In the genomic region with DNA sequence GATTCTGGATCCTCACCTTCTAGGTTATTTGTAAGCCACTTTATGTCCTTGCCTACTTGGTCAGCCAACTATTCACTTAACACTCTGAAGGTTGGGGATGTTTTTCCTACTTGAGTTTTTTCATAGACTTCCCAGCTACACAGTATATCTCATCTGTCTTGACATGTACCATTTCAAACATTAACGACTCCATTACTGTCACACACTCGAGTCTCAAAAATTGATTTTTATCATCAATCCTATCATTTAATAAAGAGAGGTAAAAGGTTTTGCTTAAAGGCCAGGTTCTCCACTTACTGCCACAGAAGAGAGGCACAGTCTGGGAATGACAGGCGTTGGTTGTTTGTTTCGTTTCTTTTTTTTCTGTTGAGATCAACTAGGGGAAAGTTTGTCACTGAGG, we compare ENCODE assay signal across 34 cellular contexts. TPM values are rescaled to one million over a fixed set of nuclear protein-coding genes. Genes with fewer than 3 reads are reported as not detected.
"Had no signal": no experiment of that assay in that cellular context is flagged by ENCODE, and none has a peak within 500 bp of the region (broad histone marks: within the 10 kb centered on the region; RNA-seq: fewer than 3 reads in every experiment).

No MANE protein-coding gene starts in this region.

- H3K4me3 ChIP-seq: coronary artery, esophagus muscularis mucosa, gastrocnemius medialis, heart right ventricle, hepatocyte had no signal

- H3K4me1 ChIP-seq: esophagus muscularis mucosa, foreskin keratinocyte, gastrocnemius medialis, heart right ventricle had no signal

- DNase-seq: activated CD4-positive, alpha-beta memory T cell treated with anti-CD3 and anti-CD28 coated beads for 36 hours; activated CD4-positive, alpha-beta T cell treated with anti-CD3 and anti-CD28 coated beads for 36 hours; activated CD4-positive, alpha-beta T cell treated with anti-CD3 and anti-CD28 coated beads, Interleukin-2, amount 10 ng/mL, durations not matched to agents 24 days and 14 days; activated CD4-positive, CD25-positive, alpha-beta regulatory T cell; activated CD4-positive, CD25-positive, alpha-beta regulatory T cell treated with anti-CD3 and anti-CD28 coated beads, Interleukin-2, amount 50 U/mL, for 72 hours; activated CD8-positive, alpha-beta memory T cell treated with anti-CD3 and anti-CD28 coated beads, Interleukin-2, amount 10 ng/mL, durations not matched to agents 7 days and 5 days; activated CD8-positive, alpha-beta memory T cell treated with anti-CD3 and anti-CD28 coated beads, Interleukin-2, amount 50 U/mL, for 4 hours; activated CD8-positive, alpha-beta T cell treated with anti-CD3 and anti-CD28 coated beads, Interleukin-2, amount 10 ng/mL, durations not matched to agents 7 days and 5 days; activated effector memory CD4-positive, alpha-beta T cell treated with anti-CD3 and anti-CD28 coated beads, Interleukin-2, amount 50 U/mL, for 16 hours; activated naive CD4-positive, alpha-beta T cell treated with anti-CD3 and anti-CD28 coated beads, Interleukin-2, amount 10 ng/mL, durations not matched to agents 7 days and 5 days; activated naive CD8-positive, alpha-beta T cell treated with anti-CD3 and anti-CD28 coated beads, Interleukin-2, amount 10 ng/mL, durations not matched to agents 7 days and 5 days; activated T-cell treated with anti-CD3 and anti-CD28 coated beads, Interleukin-2, amount 50 U/mL, for 1 hour; activated T-cell treated with anti-CD3 and anti-CD28 coated beads, Interleukin-2, amount 50 U/mL, for 48 hours; anterior cingulate cortex; central memory CD4-positive, alpha-beta T cell; cerebellar nuclear complex; effector CD4-positive, alpha-beta T cell; effector memory CD8-positive, alpha-beta T cell; erythroblast; foreskin keratinocyte; gastrocnemius medialis; heart right ventricle; T-helper 1 cell; T-helper 17 cell had no signal

- ATAC-seq: activated CD4-positive, alpha-beta T cell treated with anti-CD3 and anti-CD28 coated beads for 36 hours; activated CD8-positive, alpha-beta memory T cell treated with anti-CD3 and anti-CD28 coated beads, Interleukin-2, amount 10 ng/mL, durations not matched to agents 7 days and 5 days; activated CD8-positive, alpha-beta T cell treated with anti-CD3 and anti-CD28 coated beads, Interleukin-2, amount 10 ng/mL, durations not matched to agents 7 days and 5 days; activated naive CD4-positive, alpha-beta T cell treated with anti-CD3 and anti-CD28 coated beads, Interleukin-2, amount 50 U/mL, for 72 hours; effector memory CD8-positive, alpha-beta T cell; foreskin keratinocyte; gastrocnemius medialis; heart right ventricle; T-helper 17 cell had no signal

- H3K27ac ChIP-seq: coronary artery, esophagus muscularis mucosa, foreskin keratinocyte, gastrocnemius medialis, heart right ventricle, hepatocyte had no signal

- H3K9me3 ChIP-seq: esophagus muscularis mucosa, gastrocnemius medialis, heart right ventricle had no signal

- H3K4me3 Mint-ChIP-seq: activated CD4-positive, alpha-beta memory T cell treated with anti-CD3 and anti-CD28 coated beads for 36 hours; activated CD4-positive, alpha-beta T cell treated with anti-CD3 and anti-CD28 coated beads for 36 hours; activated CD4-positive, alpha-beta T cell treated with anti-CD3 and anti-CD28 coated beads, Interleukin-2, amount 10 ng/mL, durations not matched to agents 24 days and 14 days; activated CD8-positive, alpha-beta memory T cell treated with anti-CD3 and anti-CD28 coated beads, Interleukin-2, amount 10 ng/mL, durations not matched to agents 7 days and 5 days; activated CD8-positive, alpha-beta T cell treated with anti-CD3 and anti-CD28 coated beads, Interleukin-2, amount 10 ng/mL, durations not matched to agents 7 days and 5 days; activated naive CD4-positive, alpha-beta T cell treated with anti-CD3 and anti-CD28 coated beads, Interleukin-2, amount 10 ng/mL, durations not matched to agents 7 days and 5 days; activated naive CD8-positive, alpha-beta T cell treated with anti-CD3 and anti-CD28 coated beads, Interleukin-2, amount 10 ng/mL, durations not matched to agents 7 days and 5 days; activated T-helper 1 cell treated with anti-CD3 and anti-CD28 coated beads, Interleukin-12 subunit alpha, Interleukin-12 subunit beta, Interleukin-2, Interleukin-4 antibody, amounts not matched to agents 30 ng/mL and 10 ng/mL and 1 ng/mL, durations not matched to agents 14 hours and 24 hours and 36 hours; dendritic cell treated with granulocyte-macrophage colony-stimulating factor and Interleukin-4, amounts not matched to agents 40 ng/mL and 50 ng/mL, for 4 days; effector memory CD8-positive, alpha-beta T cell; T-helper 17 cell had no signal

- H3K4me2 ChIP-seq: hepatocyte had no signal

- H3K9me3 Mint-ChIP-seq: activated CD4-positive, alpha-beta memory T cell treated with anti-CD3 and anti-CD28 coated beads for 36 hours; activated CD4-positive, alpha-beta T cell treated with anti-CD3 and anti-CD28 coated beads, Interleukin-2, amount 10 ng/mL, durations not matched to agents 24 days and 14 days; activated naive CD4-positive, alpha-beta T cell treated with anti-CD3 and anti-CD28 coated beads, Interleukin-2, amount 10 ng/mL, durations not matched to agents 7 days and 5 days; activated naive CD8-positive, alpha-beta T cell treated with anti-CD3 and anti-CD28 coated beads, Interleukin-2, amount 10 ng/mL, durations not matched to agents 7 days and 5 days; activated T-helper 1 cell treated with anti-CD3 and anti-CD28 coated beads, Interleukin-12 subunit alpha, Interleukin-12 subunit beta, Interleukin-2, Interleukin-4 antibody, amounts not matched to agents 30 ng/mL and 10 ng/mL and 1 ng/mL, durations not matched to agents 14 hours and 24 hours and 36 hours; activated T-helper 2 cell treated with anti-CD3 and anti-CD28 coated beads, Interferon-gamma antibody, Interleukin-2, Interleukin-4, amounts not matched to agents 10 μg/mL and 5 μg/mL and 100 μg/mL, durations not matched to agents 14 hours and 24 hours and 36 hours; dendritic cell treated with granulocyte-macrophage colony-stimulating factor and Interleukin-4, amounts not matched to agents 40 ng/mL and 50 ng/mL, for 4 days had no signal

- H3K36me3 Mint-ChIP-seq: activated CD4-positive, alpha-beta memory T cell treated with anti-CD3 and anti-CD28 coated beads for 36 hours; activated CD8-positive, alpha-beta memory T cell treated with anti-CD3 and anti-CD28 coated beads, Interleukin-2, amount 10 ng/mL, durations not matched to agents 7 days and 5 days; activated naive CD4-positive, alpha-beta T cell treated with anti-CD3 and anti-CD28 coated beads, Interleukin-2, amount 10 ng/mL, durations not matched to agents 7 days and 5 days; activated naive CD4-positive, alpha-beta T cell treated with anti-CD3 and anti-CD28 coated beads, Interleukin-2, amount 50 U/mL, for 72 hours; activated naive CD8-positive, alpha-beta T cell treated with anti-CD3 and anti-CD28 coated beads, Interleukin-2, amount 10 ng/mL, durations not matched to agents 7 days and 5 days had no signal

- FAIRE-seq: astrocyte had no signal

- H3K27me3 ChIP-seq: esophagus muscularis mucosa, foreskin keratinocyte, gastrocnemius medialis, heart right ventricle, hepatocyte had no signal

- H3K4me1 Mint-ChIP-seq: activated CD4-positive, alpha-beta T cell treated with anti-CD3 and anti-CD28 coated beads for 36 hours; activated CD4-positive, alpha-beta T cell treated with anti-CD3 and anti-CD28 coated beads, Interleukin-2, amount 10 ng/mL, durations not matched to agents 24 days and 14 days; activated CD8-positive, alpha-beta memory T cell treated with anti-CD3 and anti-CD28 coated beads, Interleukin-2, amount 10 ng/mL, durations not matched to agents 7 days and 5 days; activated naive CD4-positive, alpha-beta T cell treated with anti-CD3 and anti-CD28 coated beads, Interleukin-2, amount 10 ng/mL, durations not matched to agents 7 days and 5 days; activated naive CD8-positive, alpha-beta T cell treated with anti-CD3 and anti-CD28 coated beads, Interleukin-2, amount 10 ng/mL, durations not matched to agents 7 days and 5 days; T-helper 17 cell had no signal

- H3K27me3 Mint-ChIP-seq: activated CD4-positive, alpha-beta memory T cell treated with anti-CD3 and anti-CD28 coated beads for 36 hours; activated CD4-positive, alpha-beta T cell treated with anti-CD3 and anti-CD28 coated beads, Interleukin-2, amount 10 ng/mL, durations not matched to agents 24 days and 14 days; activated CD8-positive, alpha-beta memory T cell treated with anti-CD3 and anti-CD28 coated beads, Interleukin-2, amount 10 ng/mL, durations not matched to agents 7 days and 5 days; activated naive CD4-positive, alpha-beta T cell treated with anti-CD3 and anti-CD28 coated beads, Interleukin-2, amount 10 ng/mL, durations not matched to agents 7 days and 5 days; activated naive CD8-positive, alpha-beta T cell treated with anti-CD3 and anti-CD28 coated beads, Interleukin-2, amount 10 ng/mL, durations not matched to agents 7 days and 5 days; effector memory CD8-positive, alpha-beta T cell; T-helper 17 cell had no signal

- H3K27ac Mint-ChIP-seq: activated CD4-positive, alpha-beta memory T cell treated with anti-CD3 and anti-CD28 coated beads for 36 hours; activated CD4-positive, alpha-beta T cell treated with anti-CD3 and anti-CD28 coated beads for 36 hours; activated CD4-positive, alpha-beta T cell treated with anti-CD3 and anti-CD28 coated beads, Interleukin-2, amount 10 ng/mL, durations not matched to agents 24 days and 14 days; activated CD8-positive, alpha-beta memory T cell treated with anti-CD3 and anti-CD28 coated beads, Interleukin-2, amount 10 ng/mL, durations not matched to agents 7 days and 5 days; activated CD8-positive, alpha-beta T cell treated with anti-CD3 and anti-CD28 coated beads, Interleukin-2, amount 10 ng/mL, durations not matched to agents 7 days and 5 days; activated naive CD4-positive, alpha-beta T cell treated with anti-CD3 and anti-CD28 coated beads, Interleukin-2, amount 10 ng/mL, durations not matched to agents 7 days and 5 days; activated naive CD4-positive, alpha-beta T cell treated with anti-CD3 and anti-CD28 coated beads, Interleukin-2, amount 50 U/mL, for 72 hours; activated naive CD8-positive, alpha-beta T cell treated with anti-CD3 and anti-CD28 coated beads, Interleukin-2, amount 10 ng/mL, durations not matched to agents 7 days and 5 days; activated T-helper 1 cell treated with anti-CD3 and anti-CD28 coated beads, Interleukin-12 subunit alpha, Interleukin-12 subunit beta, Interleukin-2, Interleukin-4 antibody, amounts not matched to agents 30 ng/mL and 10 ng/mL and 1 ng/mL, durations not matched to agents 14 hours and 24 hours and 36 hours; activated T-helper 2 cell treated with anti-CD3 and anti-CD28 coated beads, Interferon-gamma antibody, Interleukin-2, Interleukin-4, amounts not matched to agents 10 μg/mL and 5 μg/mL and 100 μg/mL, durations not matched to agents 14 hours and 24 hours and 36 hours; dendritic cell treated with granulocyte-macrophage colony-stimulating factor and Interleukin-4, amounts not matched to agents 40 ng/mL and 50 ng/mL, for 4 days; effector memory CD8-positive, alpha-beta T cell; T-helper 17 cell had no signal

- H3K36me3 ChIP-seq: gastrocnemius medialis had no signal

RNA-seq across cellular contexts. Expression of gene LAMP5, which starts 38.2 kb away (rescaled TPM):
- total RNA-seq: activated CD4-positive, alpha-beta memory T cell treated with anti-CD3 and anti-CD28 coated beads for 36 hours; activated CD4-positive, alpha-beta T cell treated with anti-CD3 and anti-CD28 coated beads for 36 hours; activated CD4-positive, alpha-beta T cell treated with anti-CD3 and anti-CD28 coated beads, Interleukin-2, amount 10 ng/mL, durations not matched to agents 24 days and 14 days; activated CD8-positive, alpha-beta memory T cell treated with anti-CD3 and anti-CD28 coated beads for 36 hours; activated CD8-positive, alpha-beta memory T cell treated with anti-CD3 and anti-CD28 coated beads, Interleukin-2, amount 10 ng/mL, durations not matched to agents 7 days and 5 days; activated CD8-positive, alpha-beta T cell treated with anti-CD3 and anti-CD28 coated beads, Interleukin-2, amount 10 ng/mL, durations not matched to agents 7 days and 5 days; activated naive CD4-positive, alpha-beta T cell treated with anti-CD3 and anti-CD28 coated beads, Interleukin-2, amount 50 U/mL, for 72 hours; activated naive CD8-positive, alpha-beta T cell treated with anti-CD3 and anti-CD28 coated beads, Interleukin-2, amount 10 ng/mL, durations not matched to agents 7 days and 5 days; activated T-helper 1 cell treated with anti-CD3 and anti-CD28 coated beads, Interleukin-12 subunit alpha, Interleukin-12 subunit beta, Interleukin-2, Interleukin-4 antibody, amounts not matched to agents 30 ng/mL and 10 ng/mL and 1 ng/mL, durations not matched to agents 14 hours and 24 hours and 36 hours; activated T-helper 2 cell treated with anti-CD3 and anti-CD28 coated beads, Interferon-gamma antibody, Interleukin-2, Interleukin-4, amounts not matched to agents 10 μg/mL and 5 μg/mL and 100 μg/mL, durations not matched to agents 14 hours and 24 hours and 36 hours; foreskin keratinocyte; gastrocnemius medialis; glomerular endothelial cell had no signal
- polyA plus RNA-seq: foreskin keratinocyte, hepatocyte had no signal
